Comparison of ENCODE assay signal across 1 cellular context in genomic region chr1:176754663-176755062, GRCh38.
TF ChIP-seq lines count a peak whose summit lies in the region.

No MANE protein-coding gene starts in this region.

TF ChIP-seq in SK-N-SH treated with all-trans-retinoic acid at 6 μM for 48 hours, 23 proteins besides CTCF, POLR2A, EP300 and RAD21 (continued from another document):
- no peak for TF ChIP-seq CREB5 (CRISPR knock-in tag; IDR thresholded peaks at IDR 0.05; ENCODE audit: low read depth)
- TF ChIP-seq ZFP3 (CRISPR knock-in tag; IDR thresholded peaks at IDR 0.05), result no peak
- TF ChIP-seq POU6F1 (CRISPR knock-in tag; IDR thresholded peaks at IDR 0.05; ENCODE audit: borderline replicate concordance, low read depth), result no peak
